In the genomic region with DNA sequence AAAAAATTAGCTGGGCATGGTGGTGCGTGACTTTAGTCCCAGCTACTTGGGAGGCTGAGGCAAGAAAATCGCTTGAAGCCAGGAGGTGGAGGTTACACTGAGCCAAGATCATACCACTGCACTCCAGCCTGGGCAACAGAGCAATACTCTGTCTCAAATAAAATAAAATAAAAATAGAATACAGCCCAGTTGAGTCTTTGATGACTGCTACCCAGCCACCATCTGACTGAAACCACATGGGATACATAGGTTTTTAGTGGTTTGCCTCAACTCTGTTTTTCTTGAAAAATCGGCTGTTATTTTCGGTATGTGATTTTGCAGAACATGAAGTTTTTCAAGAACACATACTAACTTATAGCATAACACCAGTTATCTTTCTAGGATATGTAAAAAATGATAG, we compare ENCODE assay signal across 32 cellular contexts.
"Had no signal": no experiment of that assay in that cellular context is flagged by ENCODE, and none has a peak within 500 bp of the region (broad histone marks: within the 10 kb centered on the region; RNA-seq: fewer than 3 reads in every experiment).

No MANE protein-coding gene starts in this region.

- H3K4me1 Mint-ChIP-seq: brain, endodermal cell had no signal

- H3K4me3 Mint-ChIP-seq: activated CD4-positive, alpha-beta memory T cell treated with anti-CD3 and anti-CD28 coated beads for 36 hours; activated CD8-positive, alpha-beta memory T cell treated with anti-CD3 and anti-CD28 coated beads, Interleukin-2, amount 10 ng/mL, durations not matched to agents 7 days and 5 days; activated CD8-positive, alpha-beta T cell treated with anti-CD3 and anti-CD28 coated beads, Interleukin-2, amount 10 ng/mL, durations not matched to agents 7 days and 5 days; activated naive CD8-positive, alpha-beta T cell; activated T-helper 1 cell treated with anti-CD3 and anti-CD28 coated beads, Interleukin-12 subunit alpha, Interleukin-12 subunit beta, Interleukin-2, Interleukin-4 antibody, amounts not matched to agents 30 ng/mL and 10 ng/mL and 1 ng/mL, durations not matched to agents 14 hours and 24 hours and 36 hours; brain; dendritic cell treated with granulocyte-macrophage colony-stimulating factor and Interleukin-4, amounts not matched to agents 40 ng/mL and 50 ng/mL, for 4 days; endodermal cell had no signal

- H3K27me3 Mint-ChIP-seq: activated CD4-positive, alpha-beta memory T cell treated with anti-CD3 and anti-CD28 coated beads for 36 hours; activated CD8-positive, alpha-beta memory T cell treated with anti-CD3 and anti-CD28 coated beads, Interleukin-2, amount 10 ng/mL, durations not matched to agents 7 days and 5 days; activated naive CD8-positive, alpha-beta T cell; brain; dendritic cell treated with granulocyte-macrophage colony-stimulating factor and Interleukin-4, amounts not matched to agents 40 ng/mL and 50 ng/mL, for 4 days had no signal

- H3K9me3 ChIP-seq: ascending aorta, breast epithelium, colonic mucosa, esophagus muscularis mucosa, gastrocnemius medialis, heart left ventricle had no signal

- H3K27ac ChIP-seq: breast epithelium, cardiac muscle cell, colonic mucosa, dorsolateral prefrontal cortex, esophagus muscularis mucosa, foreskin keratinocyte, gastrocnemius medialis, heart left ventricle had no signal

- DNase-seq: activated CD4-positive, alpha-beta memory T cell treated with anti-CD3 and anti-CD28 coated beads for 36 hours; activated CD4-positive, alpha-beta T cell treated with anti-CD3 and anti-CD28 coated beads for 1 hour; activated CD4-positive, alpha-beta T cell treated with anti-CD3 and anti-CD28 coated beads for 4 hours; activated CD4-positive, CD25-positive, alpha-beta regulatory T cell; activated CD8-positive, alpha-beta memory T cell treated with anti-CD3 and anti-CD28 coated beads, Interleukin-2, amount 10 ng/mL, durations not matched to agents 7 days and 5 days; activated CD8-positive, alpha-beta memory T cell treated with anti-CD3 and anti-CD28 coated beads, Interleukin-2, amount 50 U/mL, for 4 hours; activated CD8-positive, alpha-beta T cell treated with anti-CD3 and anti-CD28 coated beads, Interleukin-2, amount 10 ng/mL, durations not matched to agents 7 days and 5 days; activated effector memory CD4-positive, alpha-beta T cell treated with anti-CD3 and anti-CD28 coated beads, Interleukin-2, amount 50 U/mL, for 16 hours; activated naive CD4-positive, alpha-beta T cell treated with anti-CD3 and anti-CD28 coated beads, Interleukin-2, amount 50 U/mL, for 16 hours; activated T-cell treated with anti-CD3 and anti-CD28 coated beads, Interleukin-2, amount 50 U/mL, for 1 hour; activated T-cell treated with anti-CD3 and anti-CD28 coated beads, Interleukin-2, amount 50 U/mL, for 48 hours; central memory CD4-positive, alpha-beta T cell; cerebellar nuclear complex; colonic mucosa; dorsolateral prefrontal cortex; effector memory CD4-positive, alpha-beta T cell; endodermal cell; erythroblast; foreskin keratinocyte; gastrocnemius medialis; glutamatergic neuron; heart left ventricle; hypothalamus had no signal

- H3K9me3 Mint-ChIP-seq: activated CD4-positive, alpha-beta memory T cell treated with anti-CD3 and anti-CD28 coated beads for 36 hours; activated T-helper 1 cell treated with anti-CD3 and anti-CD28 coated beads, Interleukin-12 subunit alpha, Interleukin-12 subunit beta, Interleukin-2, Interleukin-4 antibody, amounts not matched to agents 30 ng/mL and 10 ng/mL and 1 ng/mL, durations not matched to agents 14 hours and 24 hours and 36 hours; activated T-helper 2 cell treated with anti-CD3 and anti-CD28 coated beads, Interferon-gamma antibody, Interleukin-2, Interleukin-4, amounts not matched to agents 10 μg/mL and 5 μg/mL and 100 μg/mL, durations not matched to agents 14 hours and 24 hours and 36 hours; brain; dendritic cell treated with granulocyte-macrophage colony-stimulating factor and Interleukin-4, amounts not matched to agents 40 ng/mL and 50 ng/mL, for 4 days; endodermal cell had no signal

- H3K4me3 ChIP-seq: ascending aorta, breast epithelium, cardiac muscle cell, colonic mucosa, dorsolateral prefrontal cortex, esophagus muscularis mucosa, gastrocnemius medialis, heart left ventricle had no signal

- ATAC-seq: activated CD8-positive, alpha-beta memory T cell treated with anti-CD3 and anti-CD28 coated beads, Interleukin-2, amount 10 ng/mL, durations not matched to agents 7 days and 5 days; activated CD8-positive, alpha-beta T cell treated with anti-CD3 and anti-CD28 coated beads, Interleukin-2, amount 10 ng/mL, durations not matched to agents 7 days and 5 days; foreskin keratinocyte; gastrocnemius medialis; heart left ventricle had no signal

- H3K27me3 ChIP-seq: ascending aorta, breast epithelium, cardiac muscle cell, colonic mucosa, dorsolateral prefrontal cortex, esophagus muscularis mucosa, foreskin keratinocyte, gastrocnemius medialis, heart left ventricle had no signal

- H3K27ac Mint-ChIP-seq: activated CD4-positive, alpha-beta memory T cell treated with anti-CD3 and anti-CD28 coated beads for 36 hours; activated CD8-positive, alpha-beta memory T cell treated with anti-CD3 and anti-CD28 coated beads, Interleukin-2, amount 10 ng/mL, durations not matched to agents 7 days and 5 days; activated CD8-positive, alpha-beta T cell treated with anti-CD3 and anti-CD28 coated beads, Interleukin-2, amount 10 ng/mL, durations not matched to agents 7 days and 5 days; activated naive CD8-positive, alpha-beta T cell; activated T-helper 1 cell treated with anti-CD3 and anti-CD28 coated beads, Interleukin-12 subunit alpha, Interleukin-12 subunit beta, Interleukin-2, Interleukin-4 antibody, amounts not matched to agents 30 ng/mL and 10 ng/mL and 1 ng/mL, durations not matched to agents 14 hours and 24 hours and 36 hours; activated T-helper 2 cell treated with anti-CD3 and anti-CD28 coated beads, Interferon-gamma antibody, Interleukin-2, Interleukin-4, amounts not matched to agents 10 μg/mL and 5 μg/mL and 100 μg/mL, durations not matched to agents 14 hours and 24 hours and 36 hours; brain; dendritic cell treated with granulocyte-macrophage colony-stimulating factor and Interleukin-4, amounts not matched to agents 40 ng/mL and 50 ng/mL, for 4 days; endodermal cell had no signal

- H3K4me1 ChIP-seq: ascending aorta, breast epithelium, colonic mucosa, esophagus muscularis mucosa, foreskin keratinocyte, gastrocnemius medialis, heart left ventricle had no signal
